Comparison of ENCODE assay signal across 24 cellular contexts in the genomic region with DNA sequence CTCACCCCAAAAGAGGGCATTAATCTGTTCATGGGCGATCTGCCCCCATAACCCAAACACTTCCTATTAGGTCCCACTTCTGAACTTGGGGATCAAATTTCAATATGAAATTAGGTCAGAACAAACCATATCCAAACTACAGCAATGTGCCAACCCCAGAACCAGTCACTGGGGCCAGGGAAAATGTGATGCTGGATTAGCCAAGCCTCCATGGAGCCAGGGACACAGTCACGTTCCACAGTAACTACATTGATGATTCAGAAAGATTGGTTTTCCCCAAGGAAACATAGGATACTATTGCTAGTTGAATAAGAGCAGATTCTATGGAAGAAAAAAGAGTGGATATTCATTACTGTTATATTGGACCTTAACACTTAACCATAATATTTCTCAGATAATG.
"Had no signal": no experiment of that assay in that cellular context is flagged by ENCODE, and none has a peak within 500 bp of the region (broad histone marks: within the 10 kb centered on the region; RNA-seq: fewer than 3 reads in every experiment).

No MANE protein-coding gene starts in this region.

- H3K4me3 ChIP-seq: ascending aorta, body of pancreas, SK-N-MC had no signal

- H3K4me3 Mint-ChIP-seq: activated CD4-positive, alpha-beta memory T cell treated with anti-CD3 and anti-CD28 coated beads, Interleukin-2, amount 10 ng/mL, durations not matched to agents 7 days and 5 days; activated CD4-positive, alpha-beta T cell treated with anti-CD3 and anti-CD28 coated beads for 36 hours; activated naive CD8-positive, alpha-beta T cell treated with anti-CD3 and anti-CD28 coated beads, Interleukin-2, amount 50 U/mL, for 24 hours; central memory CD8-positive, alpha-beta T cell; T-cell had no signal

- DNase-seq: activated CD4-positive, alpha-beta memory T cell treated with anti-CD3 and anti-CD28 coated beads, Interleukin-2, amount 10 ng/mL, durations not matched to agents 7 days and 5 days; activated CD4-positive, alpha-beta T cell treated with anti-CD3 and anti-CD28 coated beads for 36 hours; activated CD4-positive, alpha-beta T cell treated with anti-CD3 and anti-CD28 coated beads, Interleukin-2, amount 50 U/mL, for 1 hour; activated CD8-positive, alpha-beta memory T cell treated with anti-CD3 and anti-CD28 coated beads, Interleukin-2, amount 50 U/mL, for 48 hours; activated naive CD8-positive, alpha-beta T cell treated with anti-CD3 and anti-CD28 coated beads, Interleukin-2, amount 50 U/mL, for 24 hours; activated T-cell treated with anti-CD3 and anti-CD28 coated beads, Interleukin-2, amount 50 U/mL, for 1 hour; amniotic stem cell; body of pancreas; MV-4-11; NCI-H1092 treated with DMSO at 0.1 percent for 48 hours; NCI-H1417 treated with DMSO at 0.1 percent for 48 hours; NCI-H1694; NCI-H2029 treated with DMSO at 0.1 percent for 48 hours; NCI-H345; NCI-H510A; NCI-H526 treated with DMSO at 0.1 percent for 48 hours; NCI-H82; T-cell; T-helper 2 cell; T1000 had no signal

- H3K4me1 Mint-ChIP-seq: activated CD4-positive, alpha-beta T cell treated with anti-CD3 and anti-CD28 coated beads for 36 hours; central memory CD8-positive, alpha-beta T cell; T-cell had no signal

- H3K27ac Mint-ChIP-seq: activated CD4-positive, alpha-beta memory T cell treated with anti-CD3 and anti-CD28 coated beads, Interleukin-2, amount 10 ng/mL, durations not matched to agents 7 days and 5 days; activated CD4-positive, alpha-beta T cell treated with anti-CD3 and anti-CD28 coated beads for 36 hours; activated naive CD4-positive, alpha-beta T cell treated with anti-CD3 and anti-CD28 coated beads, Interleukin-2, amount 50 U/mL, for 72 hours; activated naive CD8-positive, alpha-beta T cell treated with anti-CD3 and anti-CD28 coated beads, Interleukin-2, amount 50 U/mL, for 24 hours; T-cell had no signal

- ATAC-seq: activated naive CD4-positive, alpha-beta T cell treated with anti-CD3 and anti-CD28 coated beads, Interleukin-2, amount 50 U/mL, for 72 hours; activated naive CD8-positive, alpha-beta T cell treated with anti-CD3 and anti-CD28 coated beads, Interleukin-2, amount 50 U/mL, for 24 hours; body of pancreas; T-cell had no signal

- H3K27me3 Mint-ChIP-seq: activated CD4-positive, alpha-beta T cell treated with anti-CD3 and anti-CD28 coated beads for 36 hours had no signal

- H3K9me3 Mint-ChIP-seq: activated CD4-positive, alpha-beta memory T cell treated with anti-CD3 and anti-CD28 coated beads, Interleukin-2, amount 10 ng/mL, durations not matched to agents 7 days and 5 days; activated naive CD4-positive, alpha-beta T cell treated with anti-CD3 and anti-CD28 coated beads, Interleukin-2, amount 50 U/mL, for 72 hours; activated naive CD8-positive, alpha-beta T cell treated with anti-CD3 and anti-CD28 coated beads, Interleukin-2, amount 50 U/mL, for 24 hours; central memory CD8-positive, alpha-beta T cell; T-cell had no signal
